ENCODE assay signal across 25 cellular contexts in the genomic region with DNA sequence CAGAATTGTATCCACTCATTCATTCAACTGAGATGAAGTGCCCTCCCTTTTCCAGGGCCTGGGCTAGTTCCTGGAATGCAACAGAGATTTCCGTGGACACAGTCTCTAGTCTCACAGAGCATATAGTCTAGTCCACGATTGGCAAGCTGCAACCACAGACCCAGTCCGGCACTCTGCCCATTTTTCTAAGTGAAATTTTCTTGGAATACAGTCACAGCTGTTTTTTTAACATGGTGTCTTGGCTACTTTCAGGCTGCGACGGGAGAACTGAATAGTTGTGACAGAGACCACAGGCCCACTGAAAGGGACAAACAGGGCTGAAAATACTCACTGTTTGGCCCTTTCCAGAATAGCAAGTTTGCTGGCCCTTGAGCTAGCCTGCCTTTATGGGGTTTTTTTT.
"Had no signal": no experiment of that assay in that cellular context is flagged by ENCODE, and none has a peak within 500 bp of the region (broad histone marks: within the 10 kb centered on the region; RNA-seq: fewer than 3 reads in every experiment).

No MANE protein-coding gene starts in this region.

- H3K9me3 ChIP-seq: left ventricle myocardium inferior, pancreas, psoas muscle, transverse colon had no signal

- H3K27me3 ChIP-seq: brain microvascular endothelial cell, esophagus squamous epithelium, pancreas, right atrium auricular region, spleen, transverse colon had no signal

- H3K4me3 ChIP-seq: esophagus squamous epithelium, left ventricle myocardium inferior, lung, pancreas, psoas muscle, right atrium auricular region, spleen, transverse colon had no signal

- DNase-seq: activated CD4-positive, alpha-beta memory T cell treated with anti-CD3 and anti-CD28 coated beads for 36 hours; activated CD4-positive, alpha-beta T cell treated with anti-CD3 and anti-CD28 coated beads, Interleukin-2, amount 10 ng/mL, durations not matched to agents 24 days and 14 days; activated CD4-positive, CD25-positive, alpha-beta regulatory T cell treated with anti-CD3 and anti-CD28 coated beads, Interleukin-2, amount 50 U/mL, for 72 hours; activated CD8-positive, alpha-beta memory T cell treated with anti-CD3 and anti-CD28 coated beads, Interleukin-2, amount 50 U/mL, for 4 hours; activated naive CD4-positive, alpha-beta T cell; activated T-cell treated with anti-CD3 and anti-CD28 coated beads, Interleukin-2, amount 50 U/mL, for 24 hours; brain microvascular endothelial cell; esophagus squamous epithelium; foreskin melanocyte; islet precursor cell; left ventricle myocardium inferior; naive B cell; nephron progenitor cell; pancreas; psoas muscle; stimulated activated naive CD4-positive, alpha-beta T cell; T-helper 17 cell; T1000; transverse colon had no signal

- H3K27ac Mint-ChIP-seq: activated CD4-positive, alpha-beta memory T cell treated with anti-CD3 and anti-CD28 coated beads for 36 hours; activated CD4-positive, alpha-beta T cell treated with anti-CD3 and anti-CD28 coated beads, Interleukin-2, amount 10 ng/mL, durations not matched to agents 24 days and 14 days; activated naive CD4-positive, alpha-beta T cell treated with anti-CD3 and anti-CD28 coated beads, Interleukin-2, amount 50 U/mL, for 72 hours; activated T-cell treated with anti-CD3 and anti-CD28 coated beads, Interleukin-2, amount 50 U/mL, for 24 hours; activated T-helper 17 cell treated with anti-CD3 and anti-CD28 coated beads, Interleukin-2, amount 50 U/mL, for 72 hours; naive B cell; nephron progenitor cell; T-helper 17 cell had no signal

- H3K27ac ChIP-seq: brain microvascular endothelial cell, epithelial cell of prostate, esophagus squamous epithelium, left ventricle myocardium inferior, pancreas, psoas muscle, right atrium auricular region, spleen, transverse colon had no signal

- H3K4me1 ChIP-seq: esophagus squamous epithelium, pancreas, right atrium auricular region, spleen, transverse colon had no signal

- H3K4me3 Mint-ChIP-seq: activated CD4-positive, alpha-beta memory T cell treated with anti-CD3 and anti-CD28 coated beads for 36 hours; activated CD4-positive, alpha-beta T cell treated with anti-CD3 and anti-CD28 coated beads, Interleukin-2, amount 10 ng/mL, durations not matched to agents 24 days and 14 days; activated T-cell treated with anti-CD3 and anti-CD28 coated beads, Interleukin-2, amount 50 U/mL, for 24 hours; activated T-helper 17 cell treated with anti-CD3 and anti-CD28 coated beads, Interleukin-2, amount 50 U/mL, for 72 hours; naive B cell; nephron progenitor cell; T-helper 17 cell had no signal

- H3K27me3 Mint-ChIP-seq: activated CD4-positive, alpha-beta memory T cell treated with anti-CD3 and anti-CD28 coated beads for 36 hours; activated CD4-positive, alpha-beta T cell treated with anti-CD3 and anti-CD28 coated beads, Interleukin-2, amount 10 ng/mL, durations not matched to agents 24 days and 14 days; activated T-cell treated with anti-CD3 and anti-CD28 coated beads, Interleukin-2, amount 50 U/mL, for 24 hours; activated T-helper 17 cell treated with anti-CD3 and anti-CD28 coated beads, Interleukin-2, amount 50 U/mL, for 72 hours; naive B cell; T-helper 17 cell had no signal

- ATAC-seq: activated naive CD4-positive, alpha-beta T cell treated with anti-CD3 and anti-CD28 coated beads, Interleukin-2, amount 50 U/mL, for 72 hours; activated T-helper 17 cell treated with anti-CD3 and anti-CD28 coated beads, Interleukin-2, amount 50 U/mL, for 72 hours; pancreas; psoas muscle; T-helper 17 cell had no signal

- H3K9me3 Mint-ChIP-seq: activated CD4-positive, alpha-beta memory T cell treated with anti-CD3 and anti-CD28 coated beads for 36 hours; activated T-cell treated with anti-CD3 and anti-CD28 coated beads, Interleukin-2, amount 50 U/mL, for 24 hours; activated T-helper 17 cell treated with anti-CD3 and anti-CD28 coated beads, Interleukin-2, amount 50 U/mL, for 72 hours had no signal
